Comparison of ENCODE assay signal across 36 cellular contexts in genomic region chr10:100707261-100707848, GRCh38. TPM values are rescaled to one million over a fixed set of nuclear protein-coding genes. Genes with fewer than 3 reads are reported as not detected.
"Had no signal": no experiment of that assay in that cellular context is flagged by ENCODE, and none has a peak within 500 bp of the region (broad histone marks: within the 10 kb centered on the region; RNA-seq: fewer than 3 reads in every experiment).

No MANE protein-coding gene starts in this region.

- H3K4me1 Mint-ChIP-seq: activated CD4-positive, alpha-beta T cell treated with anti-CD3 and anti-CD28 coated beads, Interleukin-2, amount 10 ng/mL, durations not matched to agents 24 days and 14 days; activated T-helper 17 cell treated with anti-CD3 and anti-CD28 coated beads, Interleukin-2, amount 50 U/mL, for 72 hours had no signal

- H3K9me3 ChIP-seq: adrenal gland had no signal

- H3K27ac ChIP-seq: adrenal gland, cardiac muscle cell, VCaP had no signal

- H3K36me3 ChIP-seq: adrenal gland, cardiac muscle cell had no signal

- DNase-seq: activated B cell treated with CpG ODN at 0.5 μM for 24 hours; activated CD4-positive, alpha-beta memory T cell treated with anti-CD3 and anti-CD28 coated beads for 36 hours; activated CD4-positive, alpha-beta T cell treated with anti-CD3 and anti-CD28 coated beads for 4 hours; activated CD4-positive, alpha-beta T cell treated with anti-CD3 and anti-CD28 coated beads, Interleukin-2, amount 10 ng/mL, durations not matched to agents 24 days and 14 days; activated CD4-positive, alpha-beta T cell treated with anti-CD3 and anti-CD28 coated beads, Interleukin-2, amount 50 U/mL, for 1 hour; activated CD4-positive, alpha-beta T cell treated with anti-CD3 and anti-CD28 coated beads, Interleukin-2, amount 50 U/mL, for 4 hours; activated CD4-positive, CD25-positive, alpha-beta regulatory T cell treated with anti-CD3 and anti-CD28 coated beads, Interleukin-2, amount 50 U/mL, for 72 hours; activated CD8-positive, alpha-beta memory T cell treated with anti-CD3 and anti-CD28 coated beads, Interleukin-2, amount 50 U/mL, for 4 hours; activated CD8-positive, alpha-beta T cell treated with anti-CD3 and anti-CD28 coated beads for 36 hours; activated effector memory CD4-positive, alpha-beta T cell treated with anti-CD3 and anti-CD28 coated beads, Interleukin-2, amount 50 U/mL, for 16 hours; activated gamma-delta T cell treated with Interleukin-2 at 50 U/mL for 16 hours; activated naive CD4-positive, alpha-beta T cell; activated naive CD4-positive, alpha-beta T cell treated with anti-CD3 and anti-CD28 coated beads for 36 hours; activated naive CD4-positive, alpha-beta T cell treated with anti-CD3 and anti-CD28 coated beads, Interleukin-2, amount 50 U/mL, for 16 hours; activated naive CD8-positive, alpha-beta T cell treated with anti-CD3 and anti-CD28 coated beads for 36 hours; activated T-cell treated with anti-CD3 and anti-CD28 coated beads for 4 hours; activated T-cell treated with anti-CD3 and anti-CD28 coated beads, Interleukin-2, amount 50 U/mL, for 1 hour; activated T-cell treated with anti-CD3 and anti-CD28 coated beads, Interleukin-2, amount 50 U/mL, for 4 hours; activated T-cell treated with anti-CD3 and anti-CD28 coated beads, Interleukin-2, amount 50 U/mL, for 72 hours; adrenal gland; amniotic stem cell; aorta; central memory CD4-positive, alpha-beta T cell; T-helper 1 cell; T-helper 2 cell; T-helper 9 cell had no signal

- ATAC-seq: activated CD8-positive, alpha-beta T cell treated with anti-CD3 and anti-CD28 coated beads for 36 hours; activated naive CD4-positive, alpha-beta T cell treated with anti-CD3 and anti-CD28 coated beads, Interleukin-2, amount 50 U/mL, for 72 hours; activated T-cell treated with anti-CD3 and anti-CD28 coated beads, Interleukin-2, amount 50 U/mL, for 4 hours; activated T-cell treated with anti-CD3 and anti-CD28 coated beads, Interleukin-2, amount 50 U/mL, for 72 hours; activated T-helper 17 cell treated with anti-CD3 and anti-CD28 coated beads, Interleukin-2, amount 50 U/mL, for 72 hours had no signal

- H3K27ac Mint-ChIP-seq: activated B cell treated with CpG ODN at 0.5 μM for 24 hours; activated CD4-positive, alpha-beta memory T cell treated with anti-CD3 and anti-CD28 coated beads for 36 hours; activated CD4-positive, alpha-beta T cell treated with anti-CD3 and anti-CD28 coated beads, Interleukin-2, amount 10 ng/mL, durations not matched to agents 24 days and 14 days; activated CD8-positive, alpha-beta T cell treated with anti-CD3 and anti-CD28 coated beads for 36 hours; activated naive CD4-positive, alpha-beta T cell treated with anti-CD3 and anti-CD28 coated beads for 36 hours; activated naive CD4-positive, alpha-beta T cell treated with anti-CD3 and anti-CD28 coated beads, Interleukin-2, amount 50 U/mL, for 72 hours; activated naive CD8-positive, alpha-beta T cell treated with anti-CD3 and anti-CD28 coated beads for 36 hours; activated T-cell treated with anti-CD3 and anti-CD28 coated beads, Interleukin-2, amount 50 U/mL, for 72 hours; activated T-helper 1 cell treated with anti-CD3 and anti-CD28 coated beads, Interleukin-12 subunit alpha, Interleukin-12 subunit beta, Interleukin-2, Interleukin-4 antibody, amounts not matched to agents 30 ng/mL and 10 ng/mL and 1 ng/mL, durations not matched to agents 14 hours and 24 hours and 36 hours; activated T-helper 17 cell treated with anti-CD3 and anti-CD28 coated beads, Interleukin-2, amount 50 U/mL, for 72 hours; T-helper 1 cell treated with Interleukin-12 subunit alpha and Interleukin-12 subunit beta and Interleukin-4 antibody, amounts not matched to agents 30 μg/mL and 1 μg/mL, for 36 hours; T-helper 2 cell treated with Interferon-gamma antibody and Interleukin-4, amounts not matched to agents 5 μg/mL and 100 μg/mL, for 36 hours had no signal

- H3K4me3 ChIP-seq: adrenal gland, cardiac muscle cell had no signal

- H3K36me3 Mint-ChIP-seq: activated CD4-positive, alpha-beta memory T cell treated with anti-CD3 and anti-CD28 coated beads for 36 hours; activated naive CD8-positive, alpha-beta T cell treated with anti-CD3 and anti-CD28 coated beads for 36 hours; brain had no signal

- H3K4me3 Mint-ChIP-seq: activated B cell treated with CpG ODN at 0.5 μM for 24 hours; activated CD4-positive, alpha-beta memory T cell treated with anti-CD3 and anti-CD28 coated beads for 36 hours; activated CD4-positive, alpha-beta T cell treated with anti-CD3 and anti-CD28 coated beads, Interleukin-2, amount 10 ng/mL, durations not matched to agents 24 days and 14 days; activated CD8-positive, alpha-beta T cell treated with anti-CD3 and anti-CD28 coated beads for 36 hours; activated naive CD4-positive, alpha-beta T cell treated with anti-CD3 and anti-CD28 coated beads for 36 hours; activated naive CD8-positive, alpha-beta T cell treated with anti-CD3 and anti-CD28 coated beads for 36 hours; activated T-cell treated with anti-CD3 and anti-CD28 coated beads, Interleukin-2, amount 50 U/mL, for 4 hours; activated T-cell treated with anti-CD3 and anti-CD28 coated beads, Interleukin-2, amount 50 U/mL, for 72 hours; activated T-helper 1 cell treated with anti-CD3 and anti-CD28 coated beads, Interleukin-12 subunit alpha, Interleukin-12 subunit beta, Interleukin-2, Interleukin-4 antibody, amounts not matched to agents 30 ng/mL and 10 ng/mL and 1 ng/mL, durations not matched to agents 14 hours and 24 hours and 36 hours; activated T-helper 17 cell treated with anti-CD3 and anti-CD28 coated beads, Interleukin-2, amount 50 U/mL, for 72 hours; T-helper 1 cell treated with Interleukin-12 subunit alpha and Interleukin-12 subunit beta and Interleukin-4 antibody, amounts not matched to agents 30 μg/mL and 1 μg/mL, for 36 hours; T-helper 2 cell treated with Interferon-gamma antibody and Interleukin-4, amounts not matched to agents 5 μg/mL and 100 μg/mL, for 36 hours had no signal

- H3K9me3 Mint-ChIP-seq: activated B cell treated with CpG ODN at 0.5 μM for 24 hours; activated CD4-positive, alpha-beta memory T cell treated with anti-CD3 and anti-CD28 coated beads for 36 hours; activated CD4-positive, alpha-beta T cell treated with anti-CD3 and anti-CD28 coated beads, Interleukin-2, amount 10 ng/mL, durations not matched to agents 24 days and 14 days; activated CD8-positive, alpha-beta T cell treated with anti-CD3 and anti-CD28 coated beads for 36 hours; activated naive CD4-positive, alpha-beta T cell treated with anti-CD3 and anti-CD28 coated beads for 36 hours; activated naive CD8-positive, alpha-beta T cell treated with anti-CD3 and anti-CD28 coated beads for 36 hours; activated T-cell treated with anti-CD3 and anti-CD28 coated beads, Interleukin-2, amount 50 U/mL, for 4 hours; activated T-cell treated with anti-CD3 and anti-CD28 coated beads, Interleukin-2, amount 50 U/mL, for 72 hours; activated T-helper 1 cell treated with anti-CD3 and anti-CD28 coated beads, Interleukin-12 subunit alpha, Interleukin-12 subunit beta, Interleukin-2, Interleukin-4 antibody, amounts not matched to agents 30 ng/mL and 10 ng/mL and 1 ng/mL, durations not matched to agents 14 hours and 24 hours and 36 hours; T-helper 1 cell treated with Interleukin-12 subunit alpha and Interleukin-12 subunit beta and Interleukin-4 antibody, amounts not matched to agents 30 μg/mL and 1 μg/mL, for 36 hours; T-helper 2 cell treated with Interferon-gamma antibody and Interleukin-4, amounts not matched to agents 5 μg/mL and 100 μg/mL, for 36 hours had no signal

RNA-seq across cellular contexts. Expression of gene PAX2, which starts 38.0 kb away (rescaled TPM):
- total RNA-seq: activated B cell treated with CpG ODN at 0.5 μM for 24 hours; activated CD4-positive, alpha-beta memory T cell treated with anti-CD3 and anti-CD28 coated beads for 36 hours; activated CD8-positive, alpha-beta memory T cell treated with anti-CD3 and anti-CD28 coated beads for 36 hours; activated CD8-positive, alpha-beta T cell treated with anti-CD3 and anti-CD28 coated beads for 36 hours; activated naive CD4-positive, alpha-beta T cell treated with anti-CD3 and anti-CD28 coated beads for 36 hours; activated naive CD4-positive, alpha-beta T cell treated with anti-CD3 and anti-CD28 coated beads, Interleukin-2, amount 50 U/mL, for 72 hours; activated naive CD8-positive, alpha-beta T cell treated with anti-CD3 and anti-CD28 coated beads for 36 hours; activated T-cell treated with anti-CD3 and anti-CD28 coated beads, Interleukin-2, amount 50 U/mL, for 4 hours; activated T-helper 1 cell treated with anti-CD3 and anti-CD28 coated beads, Interleukin-12 subunit alpha, Interleukin-12 subunit beta, Interleukin-2, Interleukin-4 antibody, amounts not matched to agents 30 ng/mL and 10 ng/mL and 1 ng/mL, durations not matched to agents 14 hours and 24 hours and 36 hours; aorta; bronchial epithelial cell; cardiac muscle cell had no signal
- polyA plus RNA-seq: aorta, cardiac muscle cell had no signal
